ENCODE assay signal across 8 cellular contexts in the genomic region with DNA sequence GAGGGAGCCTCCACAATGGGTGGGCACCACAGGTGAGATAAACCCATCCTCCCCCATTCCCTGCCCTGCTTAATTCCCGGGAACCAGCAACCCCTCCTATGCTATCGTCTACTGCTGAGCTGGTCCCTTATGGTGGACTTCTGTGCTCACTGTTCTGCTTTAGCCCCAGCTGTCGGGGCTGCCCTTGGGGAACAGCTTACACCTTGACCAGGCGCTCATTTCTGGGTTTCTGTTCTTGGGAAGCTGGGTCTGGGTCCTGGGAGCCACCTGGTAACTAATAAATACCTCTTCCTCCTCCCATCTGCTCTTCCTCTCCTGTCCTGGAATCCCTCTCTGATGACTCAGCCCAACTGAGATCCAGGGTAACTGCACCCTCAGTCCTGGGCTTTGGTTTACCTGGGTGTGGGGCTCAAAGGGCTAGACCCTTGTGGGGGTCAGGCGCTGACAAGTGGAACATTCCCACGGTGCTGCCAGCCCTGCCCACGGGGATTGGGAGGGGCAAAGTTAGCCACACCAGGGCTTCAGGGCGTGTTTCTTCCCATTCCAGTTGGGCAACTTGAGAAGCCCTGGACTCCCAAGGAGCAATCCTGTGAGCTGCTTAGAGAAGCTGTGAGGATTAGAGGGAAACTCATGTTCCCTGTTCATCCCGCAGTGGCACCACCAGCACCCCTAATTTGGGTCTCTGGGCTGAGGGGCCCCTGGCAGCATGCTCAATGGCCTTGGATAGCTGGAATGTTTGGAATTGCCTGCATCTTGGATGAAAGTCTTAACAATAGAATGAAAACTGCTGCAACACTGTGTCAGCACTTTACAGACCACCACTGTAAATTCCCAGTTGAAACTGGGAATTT. TPM values are rescaled to one million over a fixed set of nuclear protein-coding genes. Genes with fewer than 3 reads are reported as not detected.
DNase-seq lines count a peak whose midpoint lies in the region; ATAC-seq and TF ChIP-seq lines count a peak whose summit lies in the region.
"Had no signal": no experiment of that assay in that cellular context is flagged by ENCODE, and none has a peak within 500 bp of the region (broad histone marks: within the 10 kb centered on the region; RNA-seq: fewer than 3 reads in every experiment).

No MANE protein-coding gene starts in this region.

- CTCF ChIA-PET in RWPE1 (lab: Yijun Ruan, JAX), result interaction anchor here (0.7 to 0.8 kb wide), 2 partner anchors 51 to 456 kb away, joined by 3 to 5 read pairs; no protein-coding TSS in a partner anchor

- DNase-seq in GM23338 (ENCODE audit: low spot score) (peak; percentile 53), RWPE1 (ENCODE audit: low spot score) (peak; percentile 59), osteocyte (ENCODE audit: extremely low spot score, unreplicated experiment) (no peak), CD1c-positive myeloid dendritic cell (ENCODE audit: extremely low spot score) (no peak)
- DNase-seq: NCI-H446 treated with DMSO at 0.1 percent for 48 hours had no signal

- no peak overlapping the region for H2AFZ ChIP-seq in GM23338

- H3K4me3 ChIP-seq in GM23338 (peak overlapping the region; percentile 66), esophagus (ENCODE audit: low read depth in 1 of 2, low read length in 2 of 2) (peak overlapping the region; percentile 14 to 16)

- no peak overlapping the region; the same call in 1 of the 2 replicates for H3K27ac ChIP-seq in GM23338 (ENCODE audit: low read depth)
- H3K27ac ChIP-seq in RWPE1, result no peak overlapping the region
- H3K27ac ChIP-seq in esophagus (ENCODE audit: low read depth in 2 of 2, low read length in 1 of 2), result peak overlapping the region; percentile 54 to 93

- H3K36me3 ChIP-seq in GM23338 (ENCODE audit: insufficient read depth) (no peaks in the 10 kb centered on the region), esophagus (ENCODE audit: control insufficient read depth in 2 of 2, insufficient read depth in 2 of 2, low read length in 1 of 2) (no peaks in the 10 kb centered on the region)

- peaks cover 18% of the 10 kb centered on the region for H3K27me3 ChIP-seq in GM23338 (ENCODE audit: insufficient read depth)
- no peaks in the 10 kb centered on the region for H3K27me3 ChIP-seq in esophagus (ENCODE audit: control insufficient read depth in 1 of 2, insufficient read depth in 2 of 2, low read length in 2 of 2)

- no peaks in the 10 kb centered on the region for H4K20me1 ChIP-seq in GM23338 (replicated peaks; ENCODE audit: insufficient read depth)

- no peaks in the 10 kb centered on the region; the same call in 2 of the 3 replicates for H3K36me3 Mint-ChIP-seq in GM23338 (ENCODE audit: low read depth)
- H3K36me3 Mint-ChIP-seq in osteocyte (ENCODE audit: unreplicated experiment), result no peaks in the 10 kb centered on the region

- H3K9me3 Mint-ChIP-seq in GM23338 (no peaks in the 10 kb centered on the region), osteocyte (ENCODE audit: unreplicated experiment) (no peaks in the 10 kb centered on the region)

- H3K9me2 ChIP-seq in GM23338 (ENCODE audit: insufficient read depth), result no peaks in the 10 kb centered on the region; the same call in 1 of the 2 replicates

- H3K4me1 Mint-ChIP-seq in GM23338, result peaks cover 35% of the 10 kb centered on the region
- H3K4me1 Mint-ChIP-seq in osteocyte (ENCODE audit: unreplicated experiment), result peaks cover 27% of the 10 kb centered on the region

- H3K4me1 ChIP-seq in GM23338 (ENCODE audit: insufficient read depth) (peaks cover 30% of the 10 kb centered on the region), esophagus (ENCODE audit: control insufficient read depth in 2 of 2, insufficient read depth in 2 of 2, low read length in 1 of 2) (peaks cover 4 to 14% of the 10 kb centered on the region in 2 donors)

- no peak overlapping the region for H3K27ac Mint-ChIP-seq in GM23338
- no peak overlapping the region for H3K27ac Mint-ChIP-seq in osteocyte (ENCODE audit: unreplicated experiment)

- peaks cover 8% of the 10 kb centered on the region; the same call in 1 of the 2 replicates for H3F3A ChIP-seq in GM23338 (replicated peaks; ENCODE audit: low read depth)

- 56 to 57% methylated on average over 9 of the region's 9 CpGs for WGBS in esophagus, 2 donors

- H3K4me2 ChIP-seq in GM23338, result peak overlapping the region; percentile 82

- ATAC-seq in GM23338, result no peak
- no peak for ATAC-seq in GM21717 (IDR thresholded peaks at IDR 0.05; ENCODE audit: unreplicated experiment)
- no peak for ATAC-seq in GM19452 (IDR thresholded peaks at IDR 0.05; ENCODE audit: unreplicated experiment)

- peaks cover 15% of the 10 kb centered on the region for H3K79me2 ChIP-seq in GM23338 (replicated peaks; ENCODE audit: insufficient read depth)

- H3K4me3 Mint-ChIP-seq in GM23338 (peak overlapping the region; percentile 78), osteocyte (ENCODE audit: unreplicated experiment) (peak overlapping the region; percentile 57)

- no peaks in the 10 kb centered on the region for H3K9me3 ChIP-seq in esophagus (ENCODE audit: control insufficient read depth in 2 of 2, insufficient read depth in 1 of 2, low read depth in 1 of 2, low read length in 1 of 2)

- peaks cover 15% of the 10 kb centered on the region for H3K27me3 Mint-ChIP-seq in GM23338 (ENCODE audit: insufficient read depth, low read depth, poor library complexity)
- peaks cover 5% of the 10 kb centered on the region for H3K27me3 Mint-ChIP-seq in osteocyte (ENCODE audit: unreplicated experiment)

- no peak for TF ChIP-seq CTCF in GM23338 (conservative IDR thresholded peaks at IDR 0.05; ENCODE audit: low read depth in 2 of 2)
- TF ChIP-seq CTCF in RWPE1 (conservative IDR thresholded peaks at IDR 0.05; ENCODE audit: low read depth), result no peak
- no peak for TF ChIP-seq CTCF in osteocyte (IDR thresholded peaks at IDR 0.05)

- POLR2A ChIA-PET in RWPE1 (lab: Yijun Ruan, JAX; ENCODE audit: low non-redundant PET), result interaction anchor here (0.6 kb wide), 2 partner anchors 24 to 55 kb away, joined by 4 read pairs; no protein-coding TSS in a partner anchor

TF ChIP-seq in GM23338, 12 proteins besides CTCF, POLR2A, EP300 and RAD21 (continues in another document):
- TF ChIP-seq ZNF462 (CRISPR knock-in tag; IDR thresholded peaks at IDR 0.05), result 0 out of 2 replicates have a peak, but pooled peaks have one; percentile 42

RNA-seq across cellular contexts. Expression of gene PCAT6, which starts 1.6 kb away (rescaled TPM):
- total RNA-seq in GM23338 (2014; rRNA removed; shearing (Covaris generic)), result 7.2 TPM in 1 of 2 replicates, not detected in the other
- polyA plus RNA-seq in GM23338 (2016; fragmentation: Nextera tagmentation; extraction: Ambion mirVana) (28.1 and 28.7 TPM in 2 replicates), esophagus (1 to 10 TPM; 4.1 to 8.9 TPM)
- 3.8 and 5.2 TPM in 2 replicates for total RNA-seq in osteocyte

RNA-seq across cellular contexts. Expression of gene KDM5B, which starts 4.2 kb away (rescaled TPM):
- total RNA-seq in GM23338 (2014; rRNA removed; shearing (Covaris generic)), result 186 and 202 TPM in 2 replicates
- polyA plus RNA-seq in GM23338 (2016; fragmentation: Nextera tagmentation; extraction: Ambion mirVana) (150 and 175 TPM in 2 replicates), esophagus (10 to 100 TPM; 18.1 to 20.9 TPM)
- total RNA-seq in osteocyte, result 152 and 157 TPM in 2 replicates

Comparison
In these comparisons a context has a peak if more than half of its experiments do, and no peak if none do; other contexts are left out.
1. DNase-seq: peak in GM23338 (single experiment) and RWPE1 (single experiment); none in osteocyte (single experiment) and CD1c-positive myeloid dendritic cell (single experiment).
2. H3K27ac ChIP-seq: peak in esophagus (2 of 2); none in GM23338 (single experiment) and RWPE1 (single experiment).